In the genomic region with DNA sequence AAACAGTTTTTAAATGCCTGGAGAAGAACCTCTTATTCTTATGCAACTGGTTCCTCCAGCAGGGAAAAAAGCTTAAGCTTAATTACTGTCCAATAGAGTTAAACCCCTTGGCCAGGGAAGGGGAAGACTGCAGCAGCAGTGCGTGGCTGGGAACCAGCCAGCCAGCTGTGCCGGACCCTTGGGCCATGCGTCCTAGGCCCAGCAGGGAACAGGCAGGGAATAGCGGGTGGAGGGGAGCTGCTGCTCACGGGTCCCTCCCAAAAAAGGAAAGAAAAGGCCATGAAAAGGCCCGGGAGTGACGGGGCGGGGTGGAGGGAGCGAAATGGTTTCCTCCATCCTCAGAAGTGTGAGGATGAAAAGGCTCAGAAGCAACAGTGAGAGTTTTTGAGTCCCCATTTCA, we compare ENCODE assay signal across 30 cellular contexts. TPM values are rescaled to one million over a fixed set of nuclear protein-coding genes. Genes with fewer than 3 reads are reported as not detected.
DNase-seq lines count a peak whose midpoint lies in the region; ATAC-seq, FAIRE-seq and TF ChIP-seq lines count a peak whose summit lies in the region.
"Had no signal": no experiment of that assay in that cellular context is flagged by ENCODE, and none has a peak within 500 bp of the region (broad histone marks: within the 10 kb centered on the region; RNA-seq: fewer than 3 reads in every experiment).

No MANE protein-coding gene starts in this region.

- H4K20me1 ChIP-seq in GM23248 (ENCODE audit: insufficient read depth) (no peaks in the 10 kb centered on the region), Karpas-422 (ENCODE audit: insufficient read depth, low read depth, low read length) (no peaks in the 10 kb centered on the region), astrocyte (ENCODE audit: insufficient read depth, low read length) (no peaks in the 10 kb centered on the region)

- 80 to 88% methylated on average over 4 to 9 of the region's 9 CpGs for WGBS in GM23248 (ENCODE audit: low coverage in 1 of 2, low lambda C conversion rate in 2 of 2, missing lambda C conversion rate in 2 of 2), 2 experiments

- no peak for FAIRE-seq in astrocyte (lab: Jason Lieb, UNC)
- FAIRE-seq: A549, endometrium had no signal

- H3K27me3 ChIP-seq in GM23248 (replicated peaks; ENCODE audit: insufficient read depth) (0 out of 2 replicates have a peak, but pooled peaks cover 8% of the 10 kb centered on the region), Karpas-422 (ENCODE audit: low read length) (no peaks in the 10 kb centered on the region), astrocyte (ENCODE audit: insufficient read depth, low read length) (peaks cover 3% of the 10 kb centered on the region)
- H3K27me3 ChIP-seq: tibial nerve had no signal

- H3F3A ChIP-seq in GM23248 (ENCODE audit: insufficient read depth), result no peaks in the 10 kb centered on the region

- H3K9ac ChIP-seq in GM23248, result no peak overlapping the region
- H3K9ac ChIP-seq in Karpas-422 (ENCODE audit: low read length), result no peak overlapping the region
- H3K9ac ChIP-seq in astrocyte (ENCODE audit: low read length), result no peak overlapping the region

- H3K4me1 Mint-ChIP-seq in astrocyte (ENCODE audit: low read depth, unreplicated experiment), result peaks cover 7% of the 10 kb centered on the region
- peaks cover 8% of the 10 kb centered on the region for H3K4me1 Mint-ChIP-seq in nephron progenitor cell
- H3K4me1 Mint-ChIP-seq: activated CD4-positive, alpha-beta memory T cell treated with anti-CD3 and anti-CD28 coated beads, Interleukin-2, amount 10 ng/mL, durations not matched to agents 7 days and 5 days; activated naive CD4-positive, alpha-beta T cell treated with anti-CD3 and anti-CD28 coated beads, Interleukin-2, amount 10 ng/mL, durations not matched to agents 7 days and 5 days had no signal

- H3K27ac Mint-ChIP-seq in astrocyte (ENCODE audit: unreplicated experiment), result no peak overlapping the region
- H3K27ac Mint-ChIP-seq in nephron progenitor cell, result peak overlapping the region; percentile 4
- H3K27ac Mint-ChIP-seq: activated CD4-positive, alpha-beta memory T cell treated with anti-CD3 and anti-CD28 coated beads, Interleukin-2, amount 10 ng/mL, durations not matched to agents 7 days and 5 days; activated naive CD4-positive, alpha-beta T cell treated with anti-CD3 and anti-CD28 coated beads, Interleukin-2, amount 10 ng/mL, durations not matched to agents 7 days and 5 days; CD4-positive, alpha-beta T cell had no signal

- H3K9me3 ChIP-seq in GM23248 (ENCODE audit: low read depth), result no peaks in the 10 kb centered on the region
- H3K9me3 ChIP-seq in Karpas-422 (ENCODE audit: low read length), result no peaks in the 10 kb centered on the region
- H3K9me3 ChIP-seq in astrocyte (ENCODE audit: insufficient read depth, low read depth, low read length), result no peaks in the 10 kb centered on the region
- H3K9me3 ChIP-seq: A549, breast epithelium, esophagus muscularis mucosa, lower lobe of right lung, tibial nerve had no signal

- no peak overlapping the region for H3K27ac ChIP-seq in GM23248
- H3K27ac ChIP-seq in Karpas-422 (ENCODE audit: low read length), result no peak overlapping the region
- no peak overlapping the region for H3K27ac ChIP-seq in astrocyte (ENCODE audit: low read depth, low read length)
- H3K27ac ChIP-seq: A549, breast epithelium, dorsolateral prefrontal cortex, esophagus muscularis mucosa, lower lobe of right lung, tibial nerve had no signal

- intact Hi-C loops in posterior vena cava (cut with DNase I), result no loop called here

- no peaks in the 10 kb centered on the region for H3K79me2 ChIP-seq in GM23248 (ENCODE audit: insufficient read depth)
- no peaks in the 10 kb centered on the region for H3K79me2 ChIP-seq in Karpas-422 (ENCODE audit: low read length)
- no peaks in the 10 kb centered on the region for H3K79me2 ChIP-seq in astrocyte (ENCODE audit: insufficient read depth, low read length)

- H3K4me2 ChIP-seq in GM23248 (ENCODE audit: unreplicated experiment), result no peak overlapping the region
- no peak overlapping the region for H3K4me2 ChIP-seq in Karpas-422 (ENCODE audit: low read depth, low read length, poor library complexity, severe bottlenecking)
- no peak overlapping the region for H3K4me2 ChIP-seq in astrocyte (ENCODE audit: low read length)

- H3K4me3 Mint-ChIP-seq in astrocyte (ENCODE audit: unreplicated experiment) (no peak overlapping the region), nephron progenitor cell (no peak overlapping the region)
- H3K4me3 Mint-ChIP-seq: activated CD4-positive, alpha-beta memory T cell treated with anti-CD3 and anti-CD28 coated beads, Interleukin-2, amount 10 ng/mL, durations not matched to agents 7 days and 5 days; activated naive CD4-positive, alpha-beta T cell treated with anti-CD3 and anti-CD28 coated beads, Interleukin-2, amount 10 ng/mL, durations not matched to agents 7 days and 5 days; CD4-positive, alpha-beta T cell; neural crest cell had no signal

- no peak for DNase-seq in GM23248
- DNase-seq in Karpas-422, result no peak
- DNase-seq in astrocyte (ENCODE audit: low read depth), result no peak
- no peak for DNase-seq in nephron progenitor cell
- no peak for DNase-seq in posterior vena cava (ENCODE audit: low spot score)
- DNase-seq: activated CD4-positive, alpha-beta memory T cell treated with anti-CD3 and anti-CD28 coated beads, Interleukin-2, amount 10 ng/mL, durations not matched to agents 7 days and 5 days; activated CD8-positive, alpha-beta memory T cell treated with anti-CD3 and anti-CD28 coated beads, Interleukin-2, amount 50 U/mL, for 4 hours; activated naive CD4-positive, alpha-beta T cell treated with anti-CD3 and anti-CD28 coated beads, Interleukin-2, amount 10 ng/mL, durations not matched to agents 7 days and 5 days; AML-193; amniotic stem cell; CD4-positive, alpha-beta T cell; DMS79 treated with DMSO at 0.1 percent for 48 hours; dorsolateral prefrontal cortex; Kasumi-1; lower lobe of right lung; NCI-H1436 treated with DMSO at 0.1 percent for 48 hours; NCI-H2107; NCI-H748 treated with DMSO at 0.1 percent for 48 hours had no signal

- no peak overlapping the region for H3K4me3 ChIP-seq in GM23248
- H3K4me3 ChIP-seq in Karpas-422 (ENCODE audit: low read length), result no peak overlapping the region
- H3K4me3 ChIP-seq in astrocyte (ENCODE audit: insufficient read depth, low read depth, low read length), result no peak overlapping the region
- H3K4me3 ChIP-seq: A549, breast epithelium, esophagus muscularis mucosa, lower lobe of right lung, tibial nerve had no signal

- H3K4me1 ChIP-seq in GM23248 (ENCODE audit: insufficient read depth), result no peaks in the 10 kb centered on the region
- H3K4me1 ChIP-seq in Karpas-422 (ENCODE audit: low read length), result no peaks in the 10 kb centered on the region
- H3K4me1 ChIP-seq in astrocyte (ENCODE audit: insufficient read depth, low read length), result peaks cover 3% of the 10 kb centered on the region
- H3K4me1 ChIP-seq: A549, breast epithelium, esophagus muscularis mucosa, lower lobe of right lung, tibial nerve had no signal

- peaks cover 5% of the 10 kb centered on the region for H3K9me3 Mint-ChIP-seq in astrocyte (ENCODE audit: unreplicated experiment)
- no peaks in the 10 kb centered on the region for H3K9me3 Mint-ChIP-seq in nephron progenitor cell
- H3K9me3 Mint-ChIP-seq: activated CD4-positive, alpha-beta memory T cell treated with anti-CD3 and anti-CD28 coated beads, Interleukin-2, amount 10 ng/mL, durations not matched to agents 7 days and 5 days; activated naive CD4-positive, alpha-beta T cell treated with anti-CD3 and anti-CD28 coated beads, Interleukin-2, amount 10 ng/mL, durations not matched to agents 7 days and 5 days; CD4-positive, alpha-beta T cell; neural crest cell had no signal

- TF ChIP-seq CTCF in astrocyte (IDR thresholded peaks at IDR 0.05; ENCODE audit: insufficient read depth, low read depth, low read length) (no peak), nephron progenitor cell (IDR thresholded peaks at IDR 0.05) (no peak)

- H3K36me3 Mint-ChIP-seq in astrocyte (ENCODE audit: low read depth, unreplicated experiment) (no peaks in the 10 kb centered on the region), nephron progenitor cell (ENCODE audit: low read depth) (no peaks in the 10 kb centered on the region)
- H3K36me3 Mint-ChIP-seq: activated naive CD4-positive, alpha-beta T cell treated with anti-CD3 and anti-CD28 coated beads, Interleukin-2, amount 10 ng/mL, durations not matched to agents 7 days and 5 days had no signal

- H3K27me3 Mint-ChIP-seq in astrocyte (ENCODE audit: low read depth, unreplicated experiment), result no peaks in the 10 kb centered on the region
- H3K27me3 Mint-ChIP-seq in nephron progenitor cell (ENCODE audit: low read depth, poor library complexity), result no peaks in the 10 kb centered on the region
- H3K27me3 Mint-ChIP-seq: activated naive CD4-positive, alpha-beta T cell treated with anti-CD3 and anti-CD28 coated beads, Interleukin-2, amount 10 ng/mL, durations not matched to agents 7 days and 5 days had no signal

- in situ Hi-C loops in GM23248 (cut with MboI), result no loop called here

- ATAC-seq in GM18517 (IDR thresholded peaks at IDR 0.05; ENCODE audit: unreplicated experiment) (no peak), HG03442 (IDR thresholded peaks at IDR 0.05; ENCODE audit: unreplicated experiment) (no peak), HG02885 (IDR thresholded peaks at IDR 0.05; ENCODE audit: poor library complexity, unreplicated experiment) (no peak)
- ATAC-seq: activated CD4-positive, CD25-positive, alpha-beta regulatory T cell treated with anti-CD3 and anti-CD28 coated beads, Interleukin-2, amount 50 U/mL, for 24 hours; lower lobe of right lung; right cardiac atrium had no signal

- H2AFZ ChIP-seq in GM23248, result peak overlapping the region; percentile 56; the same call in 1 of the 2 replicates
- peak overlapping the region; percentile 84 for H2AFZ ChIP-seq in Karpas-422 (ENCODE audit: low read length)
- H2AFZ ChIP-seq in astrocyte (ENCODE audit: low read depth, low read length), result peak overlapping the region; percentile 48

- no peaks in the 10 kb centered on the region for H3K9me2 ChIP-seq in GM23248 (ENCODE audit: insufficient read depth)
- no peaks in the 10 kb centered on the region for H3K9me2 ChIP-seq in Karpas-422 (replicated peaks; ENCODE audit: insufficient read depth, low read length)

- no peaks in the 10 kb centered on the region for H3K36me3 ChIP-seq in GM23248 (ENCODE audit: low read depth)
- no peaks in the 10 kb centered on the region for H3K36me3 ChIP-seq in Karpas-422 (ENCODE audit: insufficient read depth, low read length)
- H3K36me3 ChIP-seq in astrocyte (ENCODE audit: insufficient read depth, low read length), result no peaks in the 10 kb centered on the region
- H3K36me3 ChIP-seq: breast epithelium, esophagus muscularis mucosa, lower lobe of right lung, tibial nerve had no signal

RNA-seq across cellular contexts. Expression of a gene that starts 35.2 kb away (rescaled TPM):
- 4.8 and 8.7 TPM in 2 replicates for total RNA-seq in GM23248 (2014; rRNA removed; shearing (Covaris generic))
- 2.0 and 2.1 TPM in 2 replicates for polyA plus RNA-seq in GM23248 (2016; fragmentation: Nextera tagmentation; extraction: Ambion mirVana)
- not detected in 2 replicates for total RNA-seq in Karpas-422 (2014; rRNA removed; shearing (Covaris generic); ENCODE audit: low replicate concordance)
- total RNA-seq in astrocyte (2.3 and 3.3 TPM in 2 replicates), posterior vena cava (under 1 TPM in 1 of 2 donors, not detected in 1; 0.24 TPM)
- total RNA-seq: activated CD4-positive, alpha-beta memory T cell treated with anti-CD3 and anti-CD28 coated beads, Interleukin-2, amount 10 ng/mL, durations not matched to agents 7 days and 5 days; CD4-positive, alpha-beta T cell; right cardiac atrium; T-helper 1 cell treated with Interleukin-12 subunit alpha and Interleukin-12 subunit beta and Interleukin-4 antibody, amounts not matched to agents 30 ng/mL and 1 ng/mL, for 36 hours had no signal
